In the genomic region with DNA sequence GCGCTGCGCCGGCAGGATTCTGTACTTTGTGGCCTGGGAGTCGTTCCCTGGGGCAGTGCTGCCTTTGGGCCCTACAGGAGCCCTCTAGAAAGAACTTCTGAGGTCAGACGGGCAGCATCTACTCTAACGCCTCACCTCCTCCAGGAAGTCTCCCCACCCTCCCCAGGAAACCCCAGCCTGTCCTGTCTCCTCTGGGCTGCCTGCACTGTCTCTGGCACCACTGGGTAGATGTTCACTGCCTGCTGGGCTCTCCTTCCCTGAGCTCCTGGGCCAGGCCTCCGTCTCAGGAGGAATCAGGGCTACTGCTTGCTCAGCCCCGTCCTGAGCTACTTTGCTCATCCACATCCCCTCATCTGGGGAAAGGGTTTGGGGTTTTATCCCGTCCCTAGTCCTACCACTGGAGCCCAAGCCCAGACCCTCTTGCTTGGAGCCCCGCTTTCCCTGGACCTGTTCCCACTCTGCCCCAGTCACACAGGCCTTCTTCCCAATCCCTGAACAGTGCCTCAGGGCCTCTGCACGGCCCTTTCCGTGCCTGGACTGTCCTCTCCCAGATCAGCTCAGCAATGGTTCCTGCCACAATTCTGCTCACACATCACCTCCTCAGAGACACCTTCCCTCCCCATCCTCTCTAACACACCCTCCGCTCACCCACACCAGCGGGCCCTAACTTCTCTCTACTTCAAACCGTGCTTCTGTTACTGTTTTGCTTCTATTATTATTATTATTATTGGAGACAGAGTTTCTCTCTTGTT, we compare ENCODE assay signal across 2 cellular contexts.
TF ChIP-seq lines count a peak whose summit lies in the region.

No MANE protein-coding gene starts in this region.

TF ChIP-seq in SK-N-SH, 30 proteins besides CTCF, POLR2A, EP300 and RAD21 (continued from another document):
- TF ChIP-seq ELF1 (IDR thresholded peaks at IDR 0.05), result no peak
- TF ChIP-seq, protein P1, sequence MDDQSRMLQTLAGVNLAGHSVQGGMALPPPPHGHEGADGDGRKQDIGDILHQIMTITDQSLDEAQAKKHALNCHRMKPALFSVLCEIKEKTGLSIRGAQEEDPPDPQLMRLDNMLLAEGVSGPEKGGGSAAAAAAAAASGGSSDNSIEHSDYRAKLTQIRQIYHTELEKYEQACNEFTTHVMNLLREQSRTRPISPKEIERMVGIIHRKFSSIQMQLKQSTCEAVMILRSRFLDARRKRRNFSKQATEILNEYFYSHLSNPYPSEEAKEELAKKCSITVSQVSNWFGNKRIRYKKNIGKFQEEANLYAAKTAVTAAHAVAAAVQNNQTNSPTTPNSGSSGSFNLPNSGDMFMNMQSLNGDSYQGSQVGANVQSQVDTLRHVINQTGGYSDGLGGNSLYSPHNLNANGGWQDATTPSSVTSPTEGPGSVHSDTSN (IDR thresholded peaks at IDR 0.05), result no peak
- TF ChIP-seq FOXJ3 (CRISPR knock-in tag; IDR thresholded peaks at IDR 0.05), result no peak; the same call in 1 of the 2 replicates
- no peak for TF ChIP-seq SMC3 (IDR thresholded peaks at IDR 0.05; ENCODE audit: low read depth, low read length)
- TF ChIP-seq TAF1 (IDR thresholded peaks at IDR 0.05; ENCODE audit: borderline replicate concordance, low read depth, low read length), result no peak
- no peak for TF ChIP-seq EZH2phosphoT487 (IDR thresholded peaks at IDR 0.05; ENCODE audit: borderline replicate concordance, low read depth)
- TF ChIP-seq TCF12 (IDR thresholded peaks at IDR 0.05), result no peak
- TF ChIP-seq, protein P2, sequence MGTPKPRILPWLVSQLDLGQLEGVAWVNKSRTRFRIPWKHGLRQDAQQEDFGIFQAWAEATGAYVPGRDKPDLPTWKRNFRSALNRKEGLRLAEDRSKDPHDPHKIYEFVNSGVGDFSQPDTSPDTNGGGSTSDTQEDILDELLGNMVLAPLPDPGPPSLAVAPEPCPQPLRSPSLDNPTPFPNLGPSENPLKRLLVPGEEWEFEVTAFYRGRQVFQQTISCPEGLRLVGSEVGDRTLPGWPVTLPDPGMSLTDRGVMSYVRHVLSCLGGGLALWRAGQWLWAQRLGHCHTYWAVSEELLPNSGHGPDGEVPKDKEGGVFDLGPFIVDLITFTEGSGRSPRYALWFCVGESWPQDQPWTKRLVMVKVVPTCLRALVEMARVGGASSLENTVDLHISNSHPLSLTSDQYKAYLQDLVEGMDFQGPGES (IDR thresholded peaks at IDR 0.05; ENCODE audit: low read depth, low read length), result no peak
- TF ChIP-seq FOXM1 (IDR thresholded peaks at IDR 0.05; ENCODE audit: low read depth), result no peak
- TF ChIP-seq JUND (IDR thresholded peaks at IDR 0.05), result no peak
- TF ChIP-seq, protein P3, sequence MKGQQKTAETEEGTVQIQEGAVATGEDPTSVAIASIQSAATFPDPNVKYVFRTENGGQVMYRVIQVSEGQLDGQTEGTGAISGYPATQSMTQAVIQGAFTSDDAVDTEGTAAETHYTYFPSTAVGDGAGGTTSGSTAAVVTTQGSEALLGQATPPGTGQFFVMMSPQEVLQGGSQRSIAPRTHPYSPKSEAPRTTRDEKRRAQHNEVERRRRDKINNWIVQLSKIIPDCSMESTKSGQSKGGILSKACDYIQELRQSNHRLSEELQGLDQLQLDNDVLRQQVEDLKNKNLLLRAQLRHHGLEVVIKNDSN (IDR thresholded peaks at IDR 0.05; ENCODE audit: borderline replicate concordance, low read depth), result no peak
- TF ChIP-seq YY1 (IDR thresholded peaks at IDR 0.05; ENCODE audit: low read depth), result no peak
- TF ChIP-seq, protein P4, sequence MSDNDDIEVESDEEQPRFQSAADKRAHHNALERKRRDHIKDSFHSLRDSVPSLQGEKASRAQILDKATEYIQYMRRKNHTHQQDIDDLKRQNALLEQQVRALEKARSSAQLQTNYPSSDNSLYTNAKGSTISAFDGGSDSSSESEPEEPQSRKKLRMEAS (IDR thresholded peaks at IDR 0.05; ENCODE audit: low read depth), result no peak
- TF ChIP-seq GATA2 (CRISPR knock-in tag; IDR thresholded peaks at IDR 0.05), result no peak
- TF ChIP-seq POLR2AphosphoS5 (IDR thresholded peaks at IDR 0.05; ENCODE audit: low read depth, low read length), result no peak
- TF ChIP-seq FOSL2 (IDR thresholded peaks at IDR 0.05; ENCODE audit: borderline replicate concordance, low read depth), result no peak

TF ChIP-seq in SK-N-SH treated with all-trans-retinoic acid at 6 μM for 48 hours, 23 proteins besides CTCF, POLR2A, EP300 and RAD21:
- no peak for TF ChIP-seq TOX (CRISPR knock-in tag; IDR thresholded peaks at IDR 0.05; ENCODE audit: borderline replicate concordance)
- TF ChIP-seq OSR1 (CRISPR knock-in tag; IDR thresholded peaks at IDR 0.05), result no peak
- TF ChIP-seq TCF4 (CRISPR knock-in tag; IDR thresholded peaks at IDR 0.05; ENCODE audit: borderline replicate concordance), result no peak
- TF ChIP-seq GLIS3 (CRISPR knock-in tag; IDR thresholded peaks at IDR 0.05), result no peak
- no peak for TF ChIP-seq ARNTL (CRISPR knock-in tag; IDR thresholded peaks at IDR 0.05; ENCODE audit: borderline replicate concordance, low read depth)
- TF ChIP-seq ZNF8 (CRISPR knock-in tag; IDR thresholded peaks at IDR 0.05), result no peak
- TF ChIP-seq ZC3H10 (CRISPR knock-in tag; IDR thresholded peaks at IDR 0.05), result no peak
- TF ChIP-seq, protein P5, sequence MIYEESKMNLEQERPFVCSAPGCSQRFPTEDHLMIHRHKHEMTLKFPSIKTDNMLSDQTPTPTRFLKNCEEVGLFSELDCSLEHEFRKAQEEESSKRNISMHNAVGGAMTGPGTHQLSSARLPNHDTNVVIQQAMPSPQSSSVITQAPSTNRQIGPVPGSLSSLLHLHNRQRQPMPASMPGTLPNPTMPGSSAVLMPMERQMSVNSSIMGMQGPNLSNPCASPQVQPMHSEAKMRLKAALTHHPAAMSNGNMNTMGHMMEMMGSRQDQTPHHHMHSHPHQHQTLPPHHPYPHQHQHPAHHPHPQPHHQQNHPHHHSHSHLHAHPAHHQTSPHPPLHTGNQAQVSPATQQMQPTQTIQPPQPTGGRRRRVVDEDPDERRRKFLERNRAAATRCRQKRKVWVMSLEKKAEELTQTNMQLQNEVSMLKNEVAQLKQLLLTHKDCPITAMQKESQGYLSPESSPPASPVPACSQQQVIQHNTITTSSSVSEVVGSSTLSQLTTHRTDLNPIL (CRISPR knock-in tag; IDR thresholded peaks at IDR 0.05; ENCODE audit: low read depth), result no peak
- TF ChIP-seq RARB (CRISPR knock-in tag; IDR thresholded peaks at IDR 0.05), result no peak
- no peak for TF ChIP-seq ZFP30 (CRISPR knock-in tag; IDR thresholded peaks at IDR 0.05)
- no peak for TF ChIP-seq SNAI2 (CRISPR knock-in tag; IDR thresholded peaks at IDR 0.05)
- no peak for TF ChIP-seq ZNF565 (CRISPR knock-in tag; conservative IDR thresholded peaks at IDR 0.05; ENCODE audit: low read depth)
- no peak for TF ChIP-seq CSDC2 (CRISPR knock-in tag; IDR thresholded peaks at IDR 0.05)
